ENCODE assay signal across 13 cellular contexts in genomic region chr2:218984239-218985020, GRCh38. TPM values are rescaled to one million over a fixed set of nuclear protein-coding genes. Genes with fewer than 3 reads are reported as not detected.
DNase-seq lines count a peak whose midpoint lies in the region; ATAC-seq and TF ChIP-seq lines count a peak whose summit lies in the region.
"Had no signal": no experiment of that assay in that cellular context is flagged by ENCODE, and none has a peak within 500 bp of the region (broad histone marks: within the 10 kb centered on the region; RNA-seq: fewer than 3 reads in every experiment).

No MANE protein-coding gene starts in this region.

- H3K36me3 ChIP-seq in ACC112 (ENCODE audit: insufficient read depth, low read length) (no peaks in the 10 kb centered on the region), mesendoderm (ENCODE audit: control insufficient read depth, insufficient read depth, low read length) (no peaks in the 10 kb centered on the region), thyroid gland (no peaks in the 10 kb centered on the region)

- H3K4me3 ChIP-seq in ACC112 (ENCODE audit: low read depth, low read length): no peak overlapping the region
- peak overlapping the region; percentile 46 for H3K4me3 ChIP-seq in mesendoderm (ENCODE audit: low read length)
- H3K4me3 ChIP-seq in thyroid gland (replicated peaks in 1 of 3): no peak overlapping the region

- no peak overlapping the region for H3K4ac ChIP-seq in mesendoderm (ENCODE audit: low read depth, low read length)

- no peak overlapping the region for H4K5ac ChIP-seq in mesendoderm (ENCODE audit: low read length)

- H4K8ac ChIP-seq in mesendoderm (ENCODE audit: low read depth, low read length): no peak overlapping the region

- intact Hi-C loops in thyroid gland (cut with DNase I): no loop called here

- peak overlapping the region; percentile 45 for H3K23ac ChIP-seq in mesendoderm (ENCODE audit: low read length)

- no peak overlapping the region for H2AK5ac ChIP-seq in mesendoderm (ENCODE audit: low read length)

- H3K4me1 ChIP-seq in ACC112 (ENCODE audit: control insufficient read depth, insufficient read depth, low read length, unreplicated experiment) (no peaks in the 10 kb centered on the region), mesendoderm (ENCODE audit: control insufficient read depth, low read depth, low read length) (no peaks in the 10 kb centered on the region), thyroid gland (peaks cover 8 to 39% of the 10 kb centered on the region in 2 donors)

- no peaks in the 10 kb centered on the region for H3K9me3 ChIP-seq in thyroid gland

- H3K9ac ChIP-seq in mesendoderm (ENCODE audit: low read length): peak overlapping the region; percentile 63

- peak overlapping the region; percentile 11 for H2AFZ ChIP-seq in ACC112 (ENCODE audit: low read length, unreplicated experiment)

- no peak overlapping the region for H2BK5ac ChIP-seq in mesendoderm (ENCODE audit: low read length)

- H3K79me2 ChIP-seq in ACC112 (ENCODE audit: control insufficient read depth, insufficient read depth, low read length, unreplicated experiment) (no peaks in the 10 kb centered on the region), mesendoderm (ENCODE audit: control insufficient read depth, insufficient read depth, low read length) (no peaks in the 10 kb centered on the region)

- no peaks in the 10 kb centered on the region for H3K79me1 ChIP-seq in mesendoderm (ENCODE audit: low read length)

- no peak overlapping the region for H2BK15ac ChIP-seq in mesendoderm (replicated peaks; ENCODE audit: low read depth)

- TF ChIP-seq CTCF in GM10266 (IDR thresholded peaks at IDR 0.05; ENCODE audit: control insufficient read depth, insufficient read depth, low read depth, missing control alignments) (no peak), VCaP (conservative IDR thresholded peaks at IDR 0.05) (no peak), thyroid gland (IDR thresholded peaks at IDR 0.05) (no peak)

- H3K56ac ChIP-seq in mesendoderm (ENCODE audit: low read length): peak overlapping the region; percentile 86

- peak overlapping the region; percentile 95 for H3K4me2 ChIP-seq in mesendoderm (ENCODE audit: low read length)

- peak; percentile 49 for DNase-seq in GM10266 (ENCODE audit: extremely low spot score)
- peak; percentile 58 for DNase-seq in mesendoderm
- no peak for DNase-seq in thyroid gland
- DNase-seq in islet precursor cell: no peak
- DNase-seq in stimulated activated CD4-positive, alpha-beta T cell treated with anti-CD3 and anti-CD28 coated beads, Interleukin-2, amount 100 ng/mL, for 24 hours: no peak
- DNase-seq: activated CD4-positive, alpha-beta T cell treated with anti-CD3 and anti-CD28 coated beads, Interleukin-2, amount 50 U/mL, for 1 hour; effector memory CD8-positive, alpha-beta T cell; NCI-H1694 had no signal

- H3K27ac ChIP-seq in ACC112 (ENCODE audit: low read depth, low read length) (no peak overlapping the region), VCaP (peak overlapping the region; percentile 70), mesendoderm (ENCODE audit: low read depth, low read length) (no peak overlapping the region), thyroid gland (no peak overlapping the region)

- no peak for TF ChIP-seq POLR2A in thyroid gland (IDR thresholded peaks at IDR 0.05)

- no CpG with 5 or more reads among the region's 50 CpGs for WGBS in mesendoderm (ENCODE audit: extremely low coverage, insufficient coverage, low lambda C conversion rate)
- WGBS in thyroid gland, 2 donors: 1% methylated on average over 31 to 47 of the region's 50 CpGs

- H3K27me3 ChIP-seq in ACC112 (ENCODE audit: insufficient read depth, low read length): peaks cover 89% of the 10 kb centered on the region
- peaks cover 70% of the 10 kb centered on the region for H3K27me3 ChIP-seq in mesendoderm (ENCODE audit: insufficient read depth, low read length, poor library complexity)
- peaks cover 45% of the 10 kb centered on the region for H3K27me3 ChIP-seq in thyroid gland

- H2BK120ac ChIP-seq in mesendoderm (ENCODE audit: low read depth, low read length): no peak overlapping the region

- ATAC-seq in GM21737 (IDR thresholded peaks at IDR 0.05; ENCODE audit: unreplicated experiment): no peak
- ATAC-seq: effector memory CD8-positive, alpha-beta T cell; HCT116 had no signal

- H3K18ac ChIP-seq in mesendoderm (ENCODE audit: low read length): no peak overlapping the region

RNA-seq across cellular contexts. Expression of gene FEV, which starts 0.6 kb away (rescaled TPM):
- 0.13 TPM for polyA plus RNA-seq in mesendoderm (2013, experiment 1 of 2)
- 0.10 TPM for polyA plus RNA-seq in mesendoderm (2013, experiment 2 of 2)
- not detected for total RNA-seq in thyroid gland
- total RNA-seq: myocyte had no signal

RNA-seq across cellular contexts. Expression of gene CRYBA2, which starts 8.8 kb away (rescaled TPM):
- polyA plus RNA-seq in mesendoderm (2013, experiment 1 of 2): 0.10 TPM
- polyA plus RNA-seq in mesendoderm (2013, experiment 2 of 2): not detected
- total RNA-seq in thyroid gland: not detected
- total RNA-seq: myocyte had no signal

RNA-seq across cellular contexts. Expression of gene CDK5R2, which starts 25.0 kb away (rescaled TPM):
- 0.11 TPM for polyA plus RNA-seq in mesendoderm (2013, experiment 1 of 2)
- polyA plus RNA-seq in mesendoderm (2013, experiment 2 of 2): 0.15 TPM
- total RNA-seq in thyroid gland: under 1 TPM in 1 of 4 donors, not detected in 3; 0.39 TPM

RNA-seq across cellular contexts. Expression of gene CFAP65, which starts 56.9 kb away (rescaled TPM):
- polyA plus RNA-seq in mesendoderm (2013, experiment 1 of 2): 0.22 TPM
- polyA plus RNA-seq in mesendoderm (2013, experiment 2 of 2): 0.18 TPM
- total RNA-seq in thyroid gland: 1 to 10 TPM in 1 of 4 donors, under 1 TPM in 2, not detected in 1; under 0.01 to 1.3 (median 0.78) TPM

Comparison
In these comparisons a context has a peak if more than half of its experiments do, and no peak if none do; other contexts are left out.
1. DNase-seq: peak in GM10266 (single experiment) and mesendoderm (single experiment); none in thyroid gland (0 of 2), islet precursor cell (single experiment) and stimulated activated CD4-positive, alpha-beta T cell treated with anti-CD3 and anti-CD28 coated beads, Interleukin-2, amount 100 ng/mL, for 24 hours (0 of 2).